In genomic region chr9:93946338-93946712, GRCh38 we compare ENCODE assay signal across 1 cellular context.
TF ChIP-seq lines count a peak whose summit lies in the region.

No MANE protein-coding gene starts in this region.

TF ChIP-seq in A549, 52 proteins besides CTCF, POLR2A, EP300 and RAD21 (continued from another document):
- no peak for TF ChIP-seq RARB (CRISPR knock-in tag; IDR thresholded peaks at IDR 0.05)
- no peak for TF ChIP-seq MYC (IDR thresholded peaks at IDR 0.05; ENCODE audit: borderline replicate concordance, low read length)
